Comparison of ENCODE assay signal across 8 cellular contexts in genomic region chr18:62329676-62330454, GRCh38. TPM values are rescaled to one million over a fixed set of nuclear protein-coding genes. Genes with fewer than 3 reads are reported as not detected.
DNase-seq lines count a peak whose midpoint lies in the region; ATAC-seq lines count a peak whose summit lies in the region.

No MANE protein-coding gene starts in this region.

- ATAC-seq in HG02981 (IDR thresholded peaks at IDR 0.05; ENCODE audit: unreplicated experiment) (peak; percentile 27), HG03039 (IDR thresholded peaks at IDR 0.05; ENCODE audit: unreplicated experiment) (no peak), GM18870 (IDR thresholded peaks at IDR 0.05; ENCODE audit: unreplicated experiment) (no peak)
- ATAC-seq in activated naive CD4-positive, alpha-beta T cell treated with anti-CD3 and anti-CD28 coated beads, Interleukin-2, amount 50 U/mL, for 72 hours, result peak; percentile 60 to 65
- ATAC-seq in stimulated activated memory B cell treated with anti-CD40 and anti-IgM and Interleukin-4, amounts not matched to agents 10 μg/mL and 1 μg/mL and 100 μg/mL, for 72 hours, result no peak

- H3K36me3 Mint-ChIP-seq in activated naive CD4-positive, alpha-beta T cell treated with anti-CD3 and anti-CD28 coated beads, Interleukin-2, amount 50 U/mL, for 72 hours, result peaks cover 0 to 17% of the 10 kb centered on the region in 2 donors
- no peaks in the 10 kb centered on the region for H3K36me3 Mint-ChIP-seq in stimulated activated memory B cell treated with anti-CD40 and anti-IgM and Interleukin-4, amounts not matched to agents 10 μg/mL and 1 μg/mL and 100 μg/mL, for 72 hours

- DNase-seq in AG20443 (ENCODE audit: low spot score) (peak; percentile 85), kidney tubule cell (ENCODE audit: low spot score) (peak; percentile 90), KG1 (lab: John Stamatoyannopoulos, UW) (no peak)
- DNase-seq in activated naive CD4-positive, alpha-beta T cell treated with anti-CD3 and anti-CD28 coated beads, Interleukin-2, amount 50 U/mL, for 72 hours (ENCODE audit: low spot score in 2 of 2), result peak in 1 of 2 donors; percentile 30

- no peak overlapping the region for H3K27ac Mint-ChIP-seq in activated naive CD4-positive, alpha-beta T cell treated with anti-CD3 and anti-CD28 coated beads, Interleukin-2, amount 50 U/mL, for 72 hours
- no peak overlapping the region for H3K27ac Mint-ChIP-seq in stimulated activated memory B cell treated with anti-CD40 and anti-IgM and Interleukin-4, amounts not matched to agents 10 μg/mL and 1 μg/mL and 100 μg/mL, for 72 hours

- peaks cover 20% of the 10 kb centered on the region for H3K4me1 Mint-ChIP-seq in stimulated activated memory B cell treated with anti-CD40 and anti-IgM and Interleukin-4, amounts not matched to agents 10 μg/mL and 1 μg/mL and 100 μg/mL, for 72 hours

- H3K27me3 Mint-ChIP-seq in stimulated activated memory B cell treated with anti-CD40 and anti-IgM and Interleukin-4, amounts not matched to agents 10 μg/mL and 1 μg/mL and 100 μg/mL, for 72 hours, result peaks cover 92% of the 10 kb centered on the region

- no peaks in the 10 kb centered on the region for H3K9me3 Mint-ChIP-seq in activated naive CD4-positive, alpha-beta T cell treated with anti-CD3 and anti-CD28 coated beads, Interleukin-2, amount 50 U/mL, for 72 hours
- no peaks in the 10 kb centered on the region for H3K9me3 Mint-ChIP-seq in stimulated activated memory B cell treated with anti-CD40 and anti-IgM and Interleukin-4, amounts not matched to agents 10 μg/mL and 1 μg/mL and 100 μg/mL, for 72 hours

- no peak overlapping the region for H3K4me3 Mint-ChIP-seq in stimulated activated memory B cell treated with anti-CD40 and anti-IgM and Interleukin-4, amounts not matched to agents 10 μg/mL and 1 μg/mL and 100 μg/mL, for 72 hours

RNA-seq across cellular contexts. Expression of gene TNFRSF11A, which starts 4.8 kb away (rescaled TPM):
- 10 to 100 TPM in 1 of 2 donors, under 1 TPM in 1; 0.82 to 15.8 TPM for total RNA-seq in activated naive CD4-positive, alpha-beta T cell treated with anti-CD3 and anti-CD28 coated beads, Interleukin-2, amount 50 U/mL, for 72 hours

Comparison
In these comparisons a context has a peak if more than half of its experiments do, and no peak if none do; other contexts are left out.
1. ATAC-seq: peak in HG02981 (single experiment) and activated naive CD4-positive, alpha-beta T cell treated with anti-CD3 and anti-CD28 coated beads, Interleukin-2, amount 50 U/mL, for 72 hours (2 of 2); none in HG03039 (single experiment), GM18870 (single experiment) and stimulated activated memory B cell treated with anti-CD40 and anti-IgM and Interleukin-4, amounts not matched to agents 10 μg/mL and 1 μg/mL and 100 μg/mL, for 72 hours (single experiment).